ENCODE assay signal across 22 cellular contexts in the genomic region with DNA sequence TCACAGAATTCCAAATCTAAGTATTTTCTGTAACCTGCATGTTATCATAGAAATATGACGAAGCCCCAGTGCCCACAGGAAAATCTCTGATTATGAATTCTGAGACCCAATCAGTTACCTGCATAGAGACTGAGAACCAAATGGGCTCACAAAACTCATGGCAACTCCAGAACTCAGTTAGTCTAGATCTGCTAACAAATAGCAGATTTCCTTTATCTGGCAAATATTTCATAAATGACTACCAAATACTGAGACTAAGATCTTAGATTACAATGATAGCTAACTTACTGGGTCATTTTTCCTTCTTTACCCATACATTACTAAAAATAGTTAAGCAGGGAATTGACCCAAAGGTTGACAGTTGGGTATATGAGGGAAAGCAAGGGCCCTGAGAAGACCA.
"Had no signal": no experiment of that assay in that cellular context is flagged by ENCODE, and none has a peak within 500 bp of the region (broad histone marks: within the 10 kb centered on the region; RNA-seq: fewer than 3 reads in every experiment).

No MANE protein-coding gene starts in this region.

- H3K4me3 ChIP-seq: Peyer's patch, SJSA1 had no signal

- H3K36me3 ChIP-seq: Peyer's patch, SJSA1 had no signal

- DNase-seq: Kasumi-1, KG1, MM.1S, MV-4-11, NCI-H1092, NCI-H1105, NCI-H1417 treated with DMSO at 0.1 percent for 48 hours, NCI-H1436 treated with DMSO at 0.1 percent for 48 hours, NCI-H1694 treated with DMSO at 0.1 percent for 48 hours, NCI-H2081, NCI-H2171 treated with DMSO at 0.1 percent for 48 hours, NCI-H2227 treated with DMSO at 0.1 percent for 48 hours, NCI-H446, NCI-H774, OCI-M1, PC-3, Peyer's patch, Right ventricle myocardium superior, RPMI8226, SW 1271, T-helper 1 cell had no signal

- H3K4me1 ChIP-seq: Peyer's patch, SJSA1 had no signal

- H3K27me3 ChIP-seq: Peyer's patch, SJSA1 had no signal

- ATAC-seq: PC-3 had no signal

- H3K27ac ChIP-seq: Peyer's patch, SJSA1 had no signal

- H3K9me3 ChIP-seq: Peyer's patch, SJSA1 had no signal
